29 cellular contexts compared by ENCODE assay signal in genomic region chr22:27084130-27084529, GRCh38.
"Had no signal": no experiment of that assay in that cellular context is flagged by ENCODE, and none has a peak within 500 bp of the region (broad histone marks: within the 10 kb centered on the region; RNA-seq: fewer than 3 reads in every experiment).

No MANE protein-coding gene starts in this region.

- H3K36me3 Mint-ChIP-seq: activated naive CD8-positive, alpha-beta T cell had no signal

- H3K27ac Mint-ChIP-seq: activated B cell treated with CpG ODN at 0.5 μM for 24 hours; activated CD8-positive, alpha-beta T cell treated with anti-CD3 and anti-CD28 coated beads for 36 hours; activated naive CD8-positive, alpha-beta T cell; activated T-helper 17 cell treated with anti-CD3 and anti-CD28 coated beads, Interleukin-2, amount 50 U/mL, for 72 hours; T-helper 17 cell; T-helper 2 cell treated with Interferon-gamma antibody and Interleukin-4, amounts not matched to agents 5 μg/mL and 100 μg/mL, for 36 hours had no signal

- H3K4me3 ChIP-seq: body of pancreas, colonic mucosa, esophagus squamous epithelium had no signal

- H3K9me3 ChIP-seq: body of pancreas, colonic mucosa had no signal

- H3K27me3 ChIP-seq: colonic mucosa had no signal

- H3K4me1 Mint-ChIP-seq: activated B cell treated with CpG ODN at 0.5 μM for 24 hours; activated T-helper 17 cell treated with anti-CD3 and anti-CD28 coated beads, Interleukin-2, amount 50 U/mL, for 72 hours; T-helper 17 cell had no signal

- H3K4me1 ChIP-seq: body of pancreas, colonic mucosa, esophagus squamous epithelium had no signal

- H3K9me3 Mint-ChIP-seq: activated B cell treated with CpG ODN at 0.5 μM for 24 hours; activated T-helper 17 cell treated with anti-CD3 and anti-CD28 coated beads, Interleukin-2, amount 50 U/mL, for 72 hours; T-helper 2 cell treated with Interferon-gamma antibody and Interleukin-4, amounts not matched to agents 5 μg/mL and 100 μg/mL, for 36 hours had no signal

- DNase-seq: activated B cell treated with CpG ODN at 0.5 μM for 24 hours; activated CD4-positive, alpha-beta T cell treated with anti-CD3 and anti-CD28 coated beads for 48 hours; activated CD4-positive, alpha-beta T cell treated with anti-CD3 and anti-CD28 coated beads, Interleukin-2, amount 50 U/mL, for 1 hour; activated CD4-positive, alpha-beta T cell treated with anti-CD3 and anti-CD28 coated beads, Interleukin-2, amount 50 U/mL, for 48 hours; activated CD8-positive, alpha-beta memory T cell treated with anti-CD3 and anti-CD28 coated beads for 24 hours; activated CD8-positive, alpha-beta T cell treated with anti-CD3 and anti-CD28 coated beads for 36 hours; activated effector memory CD4-positive, alpha-beta T cell treated with Interleukin-2 at 50 U/mL for 16 hours; activated gamma-delta T cell treated with Interleukin-2 at 50 U/mL for 16 hours; activated naive CD4-positive, alpha-beta T cell treated with anti-CD3 and anti-CD28 coated beads, Interleukin-2, amount 50 U/mL, for 16 hours; activated naive CD4-positive, alpha-beta T cell treated with Interleukin-2 at 50 U/mL for 16 hours; activated T-cell treated with anti-CD3 and anti-CD28 coated beads, Interleukin-2, amount 50 U/mL, for 4 hours; amygdala; aorta; body of pancreas; caudate nucleus; colonic mucosa; effector CD8-positive, alpha-beta T cell; esophagus squamous epithelium; foreskin melanocyte; head of caudate nucleus; T-helper 1 cell; T-helper 17 cell; T1000; WERI-Rb-1 had no signal

- H3K27ac ChIP-seq: body of pancreas, colonic mucosa, epithelial cell of prostate, esophagus squamous epithelium, WERI-Rb-1 had no signal

- H3K36me3 ChIP-seq: colonic mucosa, esophagus squamous epithelium, WERI-Rb-1 had no signal

- H3K4me3 Mint-ChIP-seq: activated B cell treated with CpG ODN at 0.5 μM for 24 hours; activated CD8-positive, alpha-beta T cell treated with anti-CD3 and anti-CD28 coated beads for 36 hours; activated naive CD8-positive, alpha-beta T cell; activated T-cell treated with anti-CD3 and anti-CD28 coated beads, Interleukin-2, amount 50 U/mL, for 4 hours; activated T-helper 17 cell treated with anti-CD3 and anti-CD28 coated beads, Interleukin-2, amount 50 U/mL, for 72 hours; T-helper 17 cell; T-helper 2 cell treated with Interferon-gamma antibody and Interleukin-4, amounts not matched to agents 5 μg/mL and 100 μg/mL, for 36 hours had no signal

- ATAC-seq: activated CD4-positive, CD25-positive, alpha-beta regulatory T cell treated with anti-CD3 and anti-CD28 coated beads, Interleukin-2, amount 50 U/mL, for 24 hours; activated CD8-positive, alpha-beta T cell treated with anti-CD3 and anti-CD28 coated beads for 36 hours; activated T-cell treated with anti-CD3 and anti-CD28 coated beads, Interleukin-2, amount 50 U/mL, for 4 hours; activated T-helper 17 cell treated with anti-CD3 and anti-CD28 coated beads, Interleukin-2, amount 50 U/mL, for 72 hours; body of pancreas; T-helper 17 cell had no signal
